Comparison of ENCODE assay signal across 11 cellular contexts in the genomic region with DNA sequence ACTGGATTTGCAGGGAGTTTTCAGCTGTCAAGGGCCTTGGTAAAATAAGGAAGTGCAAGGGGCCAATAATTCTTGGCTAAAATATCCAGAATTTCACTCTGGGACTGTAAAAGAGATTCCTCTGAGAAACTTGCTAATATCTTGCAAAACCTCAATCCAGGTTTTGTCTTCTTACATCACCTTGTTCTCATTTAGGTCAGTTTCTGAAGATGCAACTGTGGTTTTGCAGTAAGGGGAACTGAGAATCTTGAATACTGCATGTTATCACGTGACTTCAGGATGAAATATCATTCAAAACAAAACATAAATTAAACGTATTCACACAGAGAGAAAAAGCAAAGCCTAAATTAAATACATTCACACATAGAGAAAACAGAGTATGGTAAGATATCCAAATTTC.
DNase-seq lines count a peak whose midpoint lies in the region; ATAC-seq and TF ChIP-seq lines count a peak whose summit lies in the region.
"Had no signal": no experiment of that assay in that cellular context is flagged by ENCODE, and none has a peak within 500 bp of the region (broad histone marks: within the 10 kb centered on the region; RNA-seq: fewer than 3 reads in every experiment).

No MANE protein-coding gene starts in this region.

- no peak overlapping the region; the same call in 1 of the 2 replicates for H3K9ac ChIP-seq in SU-DHL-6 (ENCODE audit: low read length)

- H3K36me3 ChIP-seq in SU-DHL-6 (ENCODE audit: low read length), result peaks cover 5% of the 10 kb centered on the region; the same call in 1 of the 2 replicates

- no peak overlapping the region for H2AFZ ChIP-seq in SU-DHL-6 (ENCODE audit: low read depth, low read length, severe bottlenecking)

- no peaks in the 10 kb centered on the region for H4K20me1 ChIP-seq in SU-DHL-6 (ENCODE audit: low read depth, low read length)

- ATAC-seq in GM18519 (IDR thresholded peaks at IDR 0.05; ENCODE audit: low FRiP score, unreplicated experiment) (peak; percentile 60), GM21447 (IDR thresholded peaks at IDR 0.05; ENCODE audit: unreplicated experiment) (peak; percentile 59), HG03108 (IDR thresholded peaks at IDR 0.05; ENCODE audit: unreplicated experiment) (peak; percentile 48)

- DNase-seq in activated effector memory CD4-positive, alpha-beta T cell treated with Interleukin-2 at 50 U/mL for 16 hours, result no peak
- DNase-seq in stimulated activated CD4-positive, alpha-beta T cell treated with anti-CD3 and anti-CD28 coated beads, Interleukin-1b, Interleukin-23, amount 100 ng/mL, for 48 hours, result no peak
- DNase-seq in OCI-M2 (lab: John Stamatoyannopoulos, UW; ENCODE audit: unreplicated experiment), result no peak
- DNase-seq in NCI-H2196 treated with DMSO at 0.1 percent for 48 hours (lab: John Stamatoyannopoulos, UW; ENCODE audit: unreplicated experiment), result no peak
- DNase-seq: central memory CD4-positive, alpha-beta T cell; DMS 273 treated with DMSO at 0.1 percent for 48 hours; small intestine had no signal

- peaks cover 14% of the 10 kb centered on the region; the same call in 1 of the 2 replicates for H3F3A ChIP-seq in SU-DHL-6 (ENCODE audit: insufficient read depth)

- no peak for TF ChIP-seq CTCF in SU-DHL-6 (IDR thresholded peaks at IDR 0.05; ENCODE audit: insufficient read depth, low read length, poor library complexity, severe bottlenecking)

- no peaks in the 10 kb centered on the region for H3K9me3 ChIP-seq in SU-DHL-6 (ENCODE audit: insufficient read depth, low read length)

- H3K4me2 ChIP-seq in SU-DHL-6 (ENCODE audit: low read depth, low read length, poor library complexity, severe bottlenecking), result peak overlapping the region; percentile 37

- H3K9me2 ChIP-seq in SU-DHL-6 (replicated peaks; ENCODE audit: insufficient read depth, low read length), result no peaks in the 10 kb centered on the region

- H3K27ac ChIP-seq in SU-DHL-6 (ENCODE audit: low read depth, low read length), result no peak overlapping the region; the same call in 1 of the 2 replicates

- no peak overlapping the region for H3K4me3 ChIP-seq in SU-DHL-6 (ENCODE audit: insufficient read depth, low read length, poor library complexity, severe bottlenecking)

- H3K79me2 ChIP-seq in SU-DHL-6 (ENCODE audit: insufficient read depth, low read length), result no peaks in the 10 kb centered on the region

- no peaks in the 10 kb centered on the region for H3K27me3 ChIP-seq in SU-DHL-6 (ENCODE audit: low read length)
